25 cellular contexts compared by ENCODE assay signal in the genomic region with DNA sequence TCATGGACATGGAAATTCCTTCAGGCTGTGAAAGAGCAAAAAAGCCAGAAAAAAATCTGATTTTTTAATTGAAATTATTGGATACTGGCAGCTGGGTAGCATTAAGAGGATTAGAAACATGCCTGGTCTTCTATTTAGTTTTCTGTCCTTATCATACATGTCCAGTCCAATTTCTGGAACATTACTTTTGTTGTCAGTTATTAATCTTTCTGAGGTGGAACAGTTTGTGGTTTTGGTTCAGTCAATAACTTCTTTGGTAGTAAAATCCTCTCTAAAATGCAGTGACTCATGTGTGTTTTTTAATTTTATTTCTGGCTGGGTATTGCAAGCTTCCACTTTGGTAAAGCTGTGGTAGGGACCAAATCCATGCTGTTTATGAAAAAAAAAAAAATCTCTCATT.
A peak's percentile ranks its signal among the peaks of the same experiment; 100 is the strongest.
DNase-seq lines count a peak whose midpoint lies in the region; ATAC-seq and TF ChIP-seq lines count a peak whose summit lies in the region.
"Had no signal": no experiment of that assay in that cellular context is flagged by ENCODE, and none has a peak within 500 bp of the region (broad histone marks: within the 10 kb centered on the region; RNA-seq: fewer than 3 reads in every experiment).

No MANE protein-coding gene starts in this region.

- no peaks in the 10 kb centered on the region for H3K4me1 ChIP-seq in breast epithelium
- H3K4me1 ChIP-seq: parathyroid adenoma had no signal

- CTCF ChIA-PET in MCF 10A (lab: Yijun Ruan, JAX): interaction anchor here (0.6 to 1.1 kb wide), 4 partner anchors 9 to 640 kb away, joined by 3 to 5 read pairs (median 3); no protein-coding TSS in a partner anchor

- no peak overlapping the region for H3K4me3 Mint-ChIP-seq in MCF 10A (ENCODE audit: unreplicated experiment)
- H3K4me3 Mint-ChIP-seq: activated CD8-positive, alpha-beta T cell treated with anti-CD3 and anti-CD28 coated beads for 36 hours; activated naive CD4-positive, alpha-beta T cell treated with anti-CD3 and anti-CD28 coated beads, Interleukin-2, amount 50 U/mL, for 24 hours; activated T-cell treated with anti-CD3 and anti-CD28 coated beads, Interleukin-2, amount 50 U/mL, for 24 hours; naive thymus-derived CD4-positive, alpha-beta T cell; T-helper 1 cell treated with Interleukin-12 subunit alpha and Interleukin-12 subunit beta and Interleukin-4 antibody, amounts not matched to agents 30 μg/mL and 1 μg/mL, for 36 hours had no signal

- no peaks in the 10 kb centered on the region for H3K9me3 ChIP-seq in breast epithelium

- H3K27ac ChIP-seq in breast epithelium: no peak overlapping the region
- H3K27ac ChIP-seq: 22Rv1, C4-2B, parathyroid adenoma, skin epidermis, WERI-Rb-1 had no signal

- no peak for DNase-seq in MCF 10A (ENCODE audit: unreplicated experiment)
- no peak for DNase-seq in breast epithelium (ENCODE audit: low spot score in 2 of 2)
- peak; percentile 71 for DNase-seq in amniotic epithelial cell (ENCODE audit: low read depth)
- peak; percentile 14 for DNase-seq in fibroblast of villous mesenchyme (ENCODE audit: low read depth)
- DNase-seq in mesenteric fat pad (ENCODE audit: low spot score): no peak
- no peak for DNase-seq in SHP77 treated with DMSO at 0.1 percent for 48 hours (lab: John Stamatoyannopoulos, UW)
- no peak for DNase-seq in dermis blood vessel endothelial cell
- DNase-seq: activated CD8-positive, alpha-beta T cell treated with anti-CD3 and anti-CD28 coated beads for 36 hours; activated T-cell treated with anti-CD3 and anti-CD28 coated beads, Interleukin-2, amount 50 U/mL, for 24 hours; DMS 273 treated with DMSO at 0.1 percent for 48 hours; naive thymus-derived CD4-positive, alpha-beta T cell; NCI-H187; NCI-H446; SHP77; stimulated activated CD4-positive, alpha-beta T cell treated with anti-CD3 and anti-CD28 coated beads, Interleukin-4, amount 100 ng/mL, for 24 hours; WERI-Rb-1 had no signal

- H3K27me3 ChIP-seq in breast epithelium: no peaks in the 10 kb centered on the region

- H3K9me3 Mint-ChIP-seq in MCF 10A (ENCODE audit: unreplicated experiment): peaks cover 4% of the 10 kb centered on the region
- H3K9me3 Mint-ChIP-seq: activated naive CD4-positive, alpha-beta T cell treated with anti-CD3 and anti-CD28 coated beads, Interleukin-2, amount 50 U/mL, for 24 hours had no signal

- POLR2A ChIA-PET in MCF 10A (lab: Yijun Ruan, JAX): interaction anchor here (0.6 to 1.0 kb wide), 2 partner anchors 29 to 61 kb away, joined by 3 read pairs; no protein-coding TSS in a partner anchor

- intact Hi-C loops in MCF 10A (cut with micrococcal nuclease) (no loop called here), breast epithelium (cut with DNase I; ENCODE audit: low total_unique reads) (no loop called here)

- H3K36me3 Mint-ChIP-seq in MCF 10A (ENCODE audit: insufficient read depth, unreplicated experiment): no peaks in the 10 kb centered on the region
- H3K36me3 Mint-ChIP-seq: activated naive CD4-positive, alpha-beta T cell treated with anti-CD3 and anti-CD28 coated beads, Interleukin-2, amount 50 U/mL, for 24 hours; naive thymus-derived CD4-positive, alpha-beta T cell had no signal

- no TSS peak for BruUV-seq in MCF 10A (replicated peaks; lab: Mats Ljungman, UMichigan)

- peaks cover 32% of the 10 kb centered on the region for H3K4me1 Mint-ChIP-seq in MCF 10A (ENCODE audit: insufficient read depth, unreplicated experiment)
- H3K4me1 Mint-ChIP-seq: activated naive CD4-positive, alpha-beta T cell treated with anti-CD3 and anti-CD28 coated beads, Interleukin-2, amount 50 U/mL, for 24 hours; naive thymus-derived CD4-positive, alpha-beta T cell had no signal

- no peaks in the 10 kb centered on the region for H3K27me3 Mint-ChIP-seq in MCF 10A (ENCODE audit: insufficient read depth, unreplicated experiment)
- H3K27me3 Mint-ChIP-seq: activated CD8-positive, alpha-beta T cell treated with anti-CD3 and anti-CD28 coated beads for 36 hours; activated T-cell treated with anti-CD3 and anti-CD28 coated beads, Interleukin-2, amount 50 U/mL, for 24 hours; naive thymus-derived CD4-positive, alpha-beta T cell had no signal

- H3K4me3 ChIP-seq in breast epithelium (no peak overlapping the region), fibroblast of villous mesenchyme (ENCODE audit: low read depth, low read length) (no peak overlapping the region)
- H3K4me3 ChIP-seq: lung, skin epidermis had no signal

- TF ChIP-seq POLR2A in breast epithelium (IDR thresholded peaks at IDR 0.05): no peak

- no peaks in the 10 kb centered on the region for H3K36me3 ChIP-seq in breast epithelium
- H3K36me3 ChIP-seq: WERI-Rb-1 had no signal

- TF ChIP-seq CTCF in MCF 10A (IDR thresholded peaks at IDR 0.05; ENCODE audit: unreplicated experiment) (no peak), breast epithelium (IDR thresholded peaks at IDR 0.05) (no peak), fibroblast of villous mesenchyme (IDR thresholded peaks at IDR 0.05; ENCODE audit: insufficient read depth, low read depth, low read length) (no peak)

- no peak for ATAC-seq in HG03280 (IDR thresholded peaks at IDR 0.05; ENCODE audit: unreplicated experiment)
- ATAC-seq: activated CD8-positive, alpha-beta T cell treated with anti-CD3 and anti-CD28 coated beads for 36 hours; esophagus mucosa; naive thymus-derived CD4-positive, alpha-beta T cell had no signal

- peak overlapping the region; percentile 85 for H3K27ac Mint-ChIP-seq in MCF 10A (ENCODE audit: low read depth, unreplicated experiment)
- H3K27ac Mint-ChIP-seq: activated CD8-positive, alpha-beta T cell treated with anti-CD3 and anti-CD28 coated beads for 36 hours; activated naive CD4-positive, alpha-beta T cell treated with anti-CD3 and anti-CD28 coated beads, Interleukin-2, amount 50 U/mL, for 24 hours; activated T-cell treated with anti-CD3 and anti-CD28 coated beads, Interleukin-2, amount 50 U/mL, for 24 hours; naive thymus-derived CD4-positive, alpha-beta T cell; T-helper 1 cell treated with Interleukin-12 subunit alpha and Interleukin-12 subunit beta and Interleukin-4 antibody, amounts not matched to agents 30 μg/mL and 1 μg/mL, for 36 hours had no signal

Comparison
In these comparisons a context has a peak if more than half of its experiments do, and no peak if none do; other contexts are left out.
1. DNase-seq: peak in amniotic epithelial cell (single experiment) and fibroblast of villous mesenchyme (single experiment); none in MCF 10A (single experiment), breast epithelium (0 of 2), mesenteric fat pad (single experiment), SHP77 treated with DMSO at 0.1 percent for 48 hours (single experiment) and dermis blood vessel endothelial cell (single experiment).